Comparison of ENCODE assay signal across 1 cellular context in the genomic region with DNA sequence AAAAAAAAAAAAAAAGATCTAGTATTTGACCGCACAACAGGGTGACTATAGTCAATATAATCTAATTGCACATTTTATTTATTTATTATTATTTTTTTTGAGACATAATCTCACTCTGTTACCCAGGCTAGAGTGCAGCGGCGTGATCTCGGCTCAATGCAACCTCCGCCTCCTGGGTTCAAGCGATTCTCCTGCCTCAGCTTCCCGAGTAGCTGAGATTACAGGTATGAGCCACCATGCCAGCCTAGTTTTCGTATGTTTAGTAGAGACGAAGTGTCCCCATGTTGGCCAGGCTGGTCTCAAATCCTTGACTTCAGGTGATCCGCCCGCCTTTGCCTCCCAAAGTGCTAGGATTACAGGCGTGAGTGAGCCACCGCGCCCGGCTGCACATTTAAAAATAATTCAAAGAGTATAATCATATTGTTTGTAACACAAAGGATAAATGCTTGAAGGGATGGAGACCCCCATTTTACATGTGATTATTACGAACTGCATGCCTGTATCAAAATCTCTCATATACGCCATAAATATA.
TF ChIP-seq lines count a peak whose summit lies in the region.

No MANE protein-coding gene starts in this region.

TF ChIP-seq in A549, 52 proteins besides CTCF, POLR2A, EP300 and RAD21 (continued from another document):
- TF ChIP-seq, protein P1, sequence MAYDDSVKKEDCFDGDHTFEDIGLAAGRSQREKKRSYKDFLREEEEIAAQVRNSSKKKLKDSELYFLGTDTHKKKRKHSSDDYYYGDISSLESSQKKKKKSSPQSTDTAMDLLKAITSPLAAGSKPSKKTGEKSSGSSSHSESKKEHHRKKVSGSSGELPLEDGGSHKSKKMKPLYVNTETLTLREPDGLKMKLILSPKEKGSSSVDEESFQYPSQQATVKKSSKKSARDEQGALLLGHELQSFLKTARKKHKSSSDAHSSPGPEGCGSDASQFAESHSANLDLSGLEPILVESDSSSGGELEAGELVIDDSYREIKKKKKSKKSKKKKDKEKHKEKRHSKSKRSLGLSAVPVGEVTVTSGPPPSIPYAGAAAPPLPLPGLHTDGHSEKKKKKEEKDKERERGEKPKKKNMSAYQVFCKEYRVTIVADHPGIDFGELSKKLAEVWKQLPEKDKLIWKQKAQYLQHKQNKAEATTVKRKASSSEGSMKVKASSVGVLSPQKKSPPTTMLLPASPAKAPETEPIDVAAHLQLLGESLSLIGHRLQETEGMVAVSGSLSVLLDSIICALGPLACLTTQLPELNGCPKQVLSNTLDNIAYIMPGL (CRISPR knock-in tag; IDR thresholded peaks at IDR 0.05; ENCODE audit: borderline replicate concordance): no peak
- TF ChIP-seq KDM5A (IDR thresholded peaks at IDR 0.05) (no peak), NR3C1 (IDR thresholded peaks at IDR 0.05) (no peak), RNF2 (IDR thresholded peaks at IDR 0.05; ENCODE audit: borderline replicate concordance, low read depth) (no peak), MYC (IDR thresholded peaks at IDR 0.05; ENCODE audit: borderline replicate concordance, low read length) (no peak), FOSL2 (IDR thresholded peaks at IDR 0.05) (no peak), FOSL2 (CRISPR knock-in tag; IDR thresholded peaks at IDR 0.05) (no peak), SREBF2 (IDR thresholded peaks at IDR 0.05) (no peak), CEBPB (IDR thresholded peaks at IDR 0.05) (no peak), CHD2 (IDR thresholded peaks at IDR 0.05; ENCODE audit: low read length, partially characterized antibody) (no peak)
- TF ChIP-seq, protein P2, sequence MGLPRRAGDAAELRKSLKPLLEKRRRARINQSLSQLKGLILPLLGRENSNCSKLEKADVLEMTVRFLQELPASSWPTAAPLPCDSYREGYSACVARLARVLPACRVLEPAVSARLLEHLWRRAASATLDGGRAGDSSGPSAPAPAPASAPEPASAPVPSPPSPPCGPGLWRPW (IDR thresholded peaks at IDR 0.05): no peak
